Comparison of ENCODE assay signal across 9 cellular contexts in the genomic region with DNA sequence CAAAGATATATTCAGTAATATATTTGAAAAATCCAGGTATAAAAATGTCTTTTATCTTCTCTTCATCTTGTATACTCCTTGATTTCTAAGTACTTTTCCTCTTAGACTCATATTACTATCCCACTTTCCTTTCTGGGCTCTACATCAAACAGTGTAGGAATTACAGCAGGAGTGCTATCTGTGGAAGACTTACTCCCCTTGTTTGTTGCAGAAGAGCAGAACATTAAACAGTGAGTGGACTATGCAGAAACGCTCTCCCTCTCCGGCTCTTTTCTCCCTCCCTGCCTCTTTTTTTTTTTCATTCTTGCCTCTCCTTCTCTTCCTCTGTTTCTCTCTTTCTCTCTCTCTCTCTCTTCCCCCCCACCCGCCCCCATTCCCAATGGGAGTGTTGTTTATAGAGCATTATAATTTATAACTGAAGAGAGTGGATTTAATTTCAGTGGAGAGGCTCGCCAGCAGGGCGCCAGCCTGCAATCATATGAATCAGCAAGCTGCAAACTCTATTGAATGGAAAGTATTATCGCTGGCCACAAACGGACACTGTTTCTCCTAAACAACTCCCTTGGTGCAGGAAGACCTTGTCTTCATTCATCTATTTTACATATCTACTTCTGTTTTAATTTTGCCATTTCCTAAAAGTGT.
DNase-seq lines count a peak whose midpoint lies in the region; ATAC-seq and TF ChIP-seq lines count a peak whose summit lies in the region.
"Had no signal": no experiment of that assay in that cellular context is flagged by ENCODE, and none has a peak within 500 bp of the region (broad histone marks: within the 10 kb centered on the region; RNA-seq: fewer than 3 reads in every experiment).

No MANE protein-coding gene starts in this region.

- POLR2A ChIA-PET in HEK293T (lab: Yijun Ruan, JAX) = interaction anchor here (1.4 kb wide), 1 partner anchor 40 kb away, joined by 3 read pairs; no protein-coding TSS in a partner anchor

- peak; percentile 61 for DNase-seq in HEK293T (ENCODE audit: extremely low spot score)
- DNase-seq in NCI-H526 (lab: John Stamatoyannopoulos, UW) = peak; percentile 64 to 69
- DNase-seq in epithelial cell of proximal tubule (ENCODE audit: low read depth) = no peak
- peak; percentile 26 for DNase-seq in putamen (ENCODE audit: low spot score)
- DNase-seq in activated naive CD4-positive, alpha-beta T cell treated with anti-CD3 and anti-CD28 coated beads, Interleukin-2, amount 50 U/mL, for 16 hours = no peak

- ATAC-seq in HG02885 (IDR thresholded peaks at IDR 0.05; ENCODE audit: poor library complexity, unreplicated experiment) (no peak), GM19324 (IDR thresholded peaks at IDR 0.05; ENCODE audit: low FRiP score, unreplicated experiment) (no peak), HG03175 (IDR thresholded peaks at IDR 0.05; ENCODE audit: unreplicated experiment) (no peak)
- ATAC-seq: natural killer cell treated with Interleukin-12 subunit alpha and Interleukin-12 subunit beta and Interleukin-15 and Interleukin-18, amount 100 ng/mL, for 72 hours had no signal

- CTCF ChIA-PET in HEK293T (lab: Yijun Ruan, JAX) = no interaction called here

- peak; percentile 8 for TF ChIP-seq CTCF in epithelial cell of proximal tubule (conservative IDR thresholded peaks at IDR 0.05; ENCODE audit: low read depth, low read length)

- H3K4me3 ChIP-seq in epithelial cell of proximal tubule (ENCODE audit: low read depth, low read length) = peak overlapping the region; percentile 20

TF ChIP-seq in HEK293T, 16 proteins besides CTCF, POLR2A, EP300 and RAD21:
- TF ChIP-seq BHLHE40 (IDR thresholded peaks at IDR 0.05; ENCODE audit: borderline replicate concordance) (no peak), FOXA1 (IDR thresholded peaks at IDR 0.05) (no peak), FOXK2 (IDR thresholded peaks at IDR 0.05) (no peak), HDGF (IDR thresholded peaks at IDR 0.05; ENCODE audit: borderline replicate concordance) (no peak), CTBP1 (IDR thresholded peaks at IDR 0.05; ENCODE audit: borderline replicate concordance) (no peak), SUZ12 (IDR thresholded peaks at IDR 0.05) (no peak), FOXM1 (IDR thresholded peaks at IDR 0.05; ENCODE audit: borderline replicate concordance) (no peak), ELF4 (IDR thresholded peaks at IDR 0.05) (no peak), NFRKB (IDR thresholded peaks at IDR 0.05) (no peak), L3MBTL2 (conservative IDR thresholded peaks at IDR 0.05) (no peak), ZNF384 (IDR thresholded peaks at IDR 0.05) (no peak), ARNT (IDR thresholded peaks at IDR 0.05) (no peak), LEF1 (IDR thresholded peaks at IDR 0.05; ENCODE audit: borderline replicate concordance) (no peak), SP1 (IDR thresholded peaks at IDR 0.05) (no peak), TARDBP (IDR thresholded peaks at IDR 0.05) (no peak)
- TF ChIP-seq, protein P1, sequence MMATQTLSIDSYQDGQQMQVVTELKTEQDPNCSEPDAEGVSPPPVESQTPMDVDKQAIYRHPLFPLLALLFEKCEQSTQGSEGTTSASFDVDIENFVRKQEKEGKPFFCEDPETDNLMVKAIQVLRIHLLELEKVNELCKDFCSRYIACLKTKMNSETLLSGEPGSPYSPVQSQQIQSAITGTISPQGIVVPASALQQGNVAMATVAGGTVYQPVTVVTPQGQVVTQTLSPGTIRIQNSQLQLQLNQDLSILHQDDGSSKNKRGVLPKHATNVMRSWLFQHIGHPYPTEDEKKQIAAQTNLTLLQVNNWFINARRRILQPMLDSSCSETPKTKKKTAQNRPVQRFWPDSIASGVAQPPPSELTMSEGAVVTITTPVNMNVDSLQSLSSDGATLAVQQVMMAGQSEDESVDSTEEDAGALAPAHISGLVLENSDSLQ (IDR thresholded peaks at IDR 0.05) = no peak

Comparison
In these comparisons a context has a peak if more than half of its experiments do, and no peak if none do; other contexts are left out.
1. DNase-seq: peak in HEK293T (single experiment), NCI-H526 (2 of 2) and putamen (single experiment); none in epithelial cell of proximal tubule (single experiment) and activated naive CD4-positive, alpha-beta T cell treated with anti-CD3 and anti-CD28 coated beads, Interleukin-2, amount 50 U/mL, for 16 hours (single experiment).